In genomic region chr5:1473746-1474145, GRCh38 we compare ENCODE assay signal across 31 cellular contexts. TPM values are rescaled to one million over a fixed set of nuclear protein-coding genes. Genes with fewer than 3 reads are reported as not detected.
"Had no signal": no experiment of that assay in that cellular context is flagged by ENCODE, and none has a peak within 500 bp of the region (broad histone marks: within the 10 kb centered on the region; RNA-seq: fewer than 3 reads in every experiment).

No MANE protein-coding gene starts in this region.

- H3K27ac ChIP-seq: brain microvascular endothelial cell, cardiac muscle cell, SJSA1 had no signal

- DNase-seq: activated B cell treated with CpG ODN at 0.5 μM for 24 hours; activated CD4-positive, alpha-beta T cell treated with anti-CD3 and anti-CD28 coated beads for 1 hour; activated CD4-positive, alpha-beta T cell treated with anti-CD3 and anti-CD28 coated beads, Interleukin-2, amount 10 ng/mL, durations not matched to agents 24 days and 14 days; activated CD4-positive, alpha-beta T cell treated with anti-CD3 and anti-CD28 coated beads, Interleukin-2, amount 50 U/mL, for 48 hours; activated CD8-positive, alpha-beta memory T cell treated with anti-CD3 and anti-CD28 coated beads, Interleukin-2, amount 10 ng/mL, durations not matched to agents 7 days and 5 days; activated effector memory CD4-positive, alpha-beta T cell treated with Interleukin-2 at 50 U/mL for 16 hours; activated naive CD4-positive, alpha-beta T cell; amygdala; brain microvascular endothelial cell; cerebellar nuclear complex; MG63; MV-4-11; NCI-H1092 treated with DMSO at 0.1 percent for 48 hours; NCI-H1417 treated with DMSO at 0.1 percent for 48 hours; NCI-H1694; NCI-H2029; NCI-H2107; NCI-H2171 treated with DMSO at 0.1 percent for 48 hours; NCI-H226; NCI-H526; NCI-H82; RPMI8226; T1000 had no signal

- H3K27ac Mint-ChIP-seq: activated CD4-positive, alpha-beta T cell treated with anti-CD3 and anti-CD28 coated beads, Interleukin-2, amount 10 ng/mL, durations not matched to agents 24 days and 14 days; activated CD8-positive, alpha-beta memory T cell treated with anti-CD3 and anti-CD28 coated beads, Interleukin-2, amount 10 ng/mL, durations not matched to agents 7 days and 5 days; activated naive CD8-positive, alpha-beta T cell; activated T-helper 1 cell treated with anti-CD3 and anti-CD28 coated beads, Interleukin-12 subunit alpha, Interleukin-12 subunit beta, Interleukin-2, Interleukin-4 antibody, amounts not matched to agents 30 ng/mL and 10 ng/mL and 1 ng/mL, durations not matched to agents 14 hours and 24 hours and 36 hours had no signal

- H3K9me3 Mint-ChIP-seq: activated B cell treated with CpG ODN at 0.5 μM for 24 hours; activated CD4-positive, alpha-beta T cell treated with anti-CD3 and anti-CD28 coated beads, Interleukin-2, amount 10 ng/mL, durations not matched to agents 24 days and 14 days; activated T-cell treated with anti-CD3 and anti-CD28 coated beads, Interleukin-2, amount 50 U/mL, for 24 hours; activated T-helper 1 cell treated with anti-CD3 and anti-CD28 coated beads, Interleukin-12 subunit alpha, Interleukin-12 subunit beta, Interleukin-2, Interleukin-4 antibody, amounts not matched to agents 30 ng/mL and 10 ng/mL and 1 ng/mL, durations not matched to agents 14 hours and 24 hours and 36 hours had no signal

- H3K9me3 ChIP-seq: MG63, SJSA1 had no signal

- H3K4me3 ChIP-seq: cardiac muscle cell, MG63, SJSA1 had no signal

- H3K4me1 Mint-ChIP-seq: activated CD4-positive, alpha-beta T cell treated with anti-CD3 and anti-CD28 coated beads, Interleukin-2, amount 10 ng/mL, durations not matched to agents 24 days and 14 days; activated CD8-positive, alpha-beta memory T cell treated with anti-CD3 and anti-CD28 coated beads, Interleukin-2, amount 10 ng/mL, durations not matched to agents 7 days and 5 days had no signal

- H3K4me1 ChIP-seq: SJSA1 had no signal

- ATAC-seq: activated CD8-positive, alpha-beta memory T cell treated with anti-CD3 and anti-CD28 coated beads, Interleukin-2, amount 10 ng/mL, durations not matched to agents 7 days and 5 days; Right ventricle myocardium inferior had no signal

- H3K27me3 ChIP-seq: brain microvascular endothelial cell, cardiac muscle cell, MG63, SJSA1 had no signal

- H3K4me3 Mint-ChIP-seq: activated B cell treated with CpG ODN at 0.5 μM for 24 hours; activated CD4-positive, alpha-beta T cell treated with anti-CD3 and anti-CD28 coated beads, Interleukin-2, amount 10 ng/mL, durations not matched to agents 24 days and 14 days; activated CD8-positive, alpha-beta memory T cell treated with anti-CD3 and anti-CD28 coated beads, Interleukin-2, amount 10 ng/mL, durations not matched to agents 7 days and 5 days; activated naive CD8-positive, alpha-beta T cell; activated T-cell treated with anti-CD3 and anti-CD28 coated beads, Interleukin-2, amount 50 U/mL, for 24 hours; activated T-helper 1 cell treated with anti-CD3 and anti-CD28 coated beads, Interleukin-12 subunit alpha, Interleukin-12 subunit beta, Interleukin-2, Interleukin-4 antibody, amounts not matched to agents 30 ng/mL and 10 ng/mL and 1 ng/mL, durations not matched to agents 14 hours and 24 hours and 36 hours had no signal

- H3K36me3 Mint-ChIP-seq: activated naive CD8-positive, alpha-beta T cell had no signal

- H3K27me3 Mint-ChIP-seq: activated B cell treated with CpG ODN at 0.5 μM for 24 hours; activated CD4-positive, alpha-beta T cell treated with anti-CD3 and anti-CD28 coated beads, Interleukin-2, amount 10 ng/mL, durations not matched to agents 24 days and 14 days; activated CD8-positive, alpha-beta memory T cell treated with anti-CD3 and anti-CD28 coated beads, Interleukin-2, amount 10 ng/mL, durations not matched to agents 7 days and 5 days; activated naive CD8-positive, alpha-beta T cell; activated T-cell treated with anti-CD3 and anti-CD28 coated beads, Interleukin-2, amount 50 U/mL, for 24 hours had no signal

RNA-seq across cellular contexts. Expression of gene SLC6A3, which starts 28.5 kb away (rescaled TPM):
- total RNA-seq: activated CD4-positive, alpha-beta T cell treated with anti-CD3 and anti-CD28 coated beads, Interleukin-2, amount 10 ng/mL, durations not matched to agents 24 days and 14 days; activated T-helper 1 cell treated with anti-CD3 and anti-CD28 coated beads, Interleukin-12 subunit alpha, Interleukin-12 subunit beta, Interleukin-2, Interleukin-4 antibody, amounts not matched to agents 30 ng/mL and 10 ng/mL and 1 ng/mL, durations not matched to agents 14 hours and 24 hours and 36 hours; cardiac muscle cell; NCI-H460; OCI-LY7; Right ventricle myocardium inferior; SJSA1 had no signal
- polyA plus RNA-seq: cardiac muscle cell had no signal
